ENCODE assay signal across 27 cellular contexts in genomic region chr7:34728156-34728555, GRCh38.
"Had no signal": no experiment of that assay in that cellular context is flagged by ENCODE, and none has a peak within 500 bp of the region (broad histone marks: within the 10 kb centered on the region; RNA-seq: fewer than 3 reads in every experiment).

No MANE protein-coding gene starts in this region.

- H3K27me3 Mint-ChIP-seq: activated CD4-positive, alpha-beta memory T cell treated with anti-CD3 and anti-CD28 coated beads for 36 hours; activated naive CD4-positive, alpha-beta T cell treated with anti-CD3 and anti-CD28 coated beads, Interleukin-2, amount 10 ng/mL, durations not matched to agents 7 days and 5 days; activated naive CD8-positive, alpha-beta T cell treated with anti-CD3 and anti-CD28 coated beads, Interleukin-2, amount 50 U/mL, for 24 hours had no signal

- H3K4me3 ChIP-seq: SJCRH30, SK-N-MC had no signal

- H3K4me3 Mint-ChIP-seq: activated CD4-positive, alpha-beta memory T cell treated with anti-CD3 and anti-CD28 coated beads for 36 hours; activated CD4-positive, alpha-beta T cell treated with anti-CD3 and anti-CD28 coated beads for 36 hours; activated naive CD4-positive, alpha-beta T cell treated with anti-CD3 and anti-CD28 coated beads, Interleukin-2, amount 10 ng/mL, durations not matched to agents 7 days and 5 days; activated naive CD8-positive, alpha-beta T cell; activated naive CD8-positive, alpha-beta T cell treated with anti-CD3 and anti-CD28 coated beads, Interleukin-2, amount 50 U/mL, for 24 hours; activated T-cell treated with anti-CD3 and anti-CD28 coated beads, Interleukin-2, amount 50 U/mL, for 4 hours; activated T-helper 1 cell treated with anti-CD3 and anti-CD28 coated beads, Interleukin-12 subunit alpha, Interleukin-12 subunit beta, Interleukin-2, Interleukin-4 antibody, amounts not matched to agents 30 ng/mL and 10 ng/mL and 1 ng/mL, durations not matched to agents 14 hours and 24 hours and 36 hours; brain had no signal

- DNase-seq: activated CD4-positive, alpha-beta memory T cell treated with anti-CD3 and anti-CD28 coated beads for 36 hours; activated CD4-positive, alpha-beta T cell treated with anti-CD3 and anti-CD28 coated beads for 36 hours; activated CD4-positive, alpha-beta T cell treated with anti-CD3 and anti-CD28 coated beads, Interleukin-2, amount 50 U/mL, for 1 hour; activated CD8-positive, alpha-beta memory T cell treated with anti-CD3 and anti-CD28 coated beads, Interleukin-2, amount 50 U/mL, for 4 hours; activated effector memory CD4-positive, alpha-beta T cell treated with Interleukin-2 at 50 U/mL for 16 hours; activated naive CD4-positive, alpha-beta T cell treated with anti-CD3 and anti-CD28 coated beads, Interleukin-2, amount 10 ng/mL, durations not matched to agents 7 days and 5 days; activated naive CD8-positive, alpha-beta T cell treated with anti-CD3 and anti-CD28 coated beads, Interleukin-2, amount 50 U/mL, for 24 hours; activated T-cell treated with anti-CD3 and anti-CD28 coated beads for 4 hours; activated T-cell treated with anti-CD3 and anti-CD28 coated beads, Interleukin-2, amount 50 U/mL, for 4 hours; anterior cingulate cortex; Karpas-422; KBM-7; NCI-H1417 treated with DMSO at 0.1 percent for 48 hours; NCI-H1930; NCI-H2081 treated with DMSO at 0.1 percent for 48 hours; NCI-H226; NCI-H446 treated with DMSO at 0.1 percent for 48 hours; NCI-H524; SHP77; SJCRH30; T1000; WERI-Rb-1 had no signal

- H3K9me3 ChIP-seq: SJCRH30 had no signal

- H3K27ac ChIP-seq: SJCRH30, SK-N-MC, WERI-Rb-1 had no signal

- ATAC-seq: activated CD4-positive, alpha-beta T cell treated with anti-CD3 and anti-CD28 coated beads for 36 hours; activated naive CD8-positive, alpha-beta T cell treated with anti-CD3 and anti-CD28 coated beads, Interleukin-2, amount 50 U/mL, for 24 hours; activated T-cell treated with anti-CD3 and anti-CD28 coated beads, Interleukin-2, amount 50 U/mL, for 4 hours; Panc1 had no signal

- H3K36me3 ChIP-seq: SJCRH30, WERI-Rb-1 had no signal

- H3K36me3 Mint-ChIP-seq: activated CD4-positive, alpha-beta memory T cell treated with anti-CD3 and anti-CD28 coated beads for 36 hours; activated naive CD4-positive, alpha-beta T cell treated with anti-CD3 and anti-CD28 coated beads, Interleukin-2, amount 10 ng/mL, durations not matched to agents 7 days and 5 days; activated naive CD8-positive, alpha-beta T cell; brain had no signal

- H3K9me3 Mint-ChIP-seq: activated CD4-positive, alpha-beta memory T cell treated with anti-CD3 and anti-CD28 coated beads for 36 hours; activated naive CD4-positive, alpha-beta T cell treated with anti-CD3 and anti-CD28 coated beads, Interleukin-2, amount 10 ng/mL, durations not matched to agents 7 days and 5 days; activated naive CD8-positive, alpha-beta T cell treated with anti-CD3 and anti-CD28 coated beads, Interleukin-2, amount 50 U/mL, for 24 hours; activated T-cell treated with anti-CD3 and anti-CD28 coated beads, Interleukin-2, amount 50 U/mL, for 4 hours; activated T-helper 1 cell treated with anti-CD3 and anti-CD28 coated beads, Interleukin-12 subunit alpha, Interleukin-12 subunit beta, Interleukin-2, Interleukin-4 antibody, amounts not matched to agents 30 ng/mL and 10 ng/mL and 1 ng/mL, durations not matched to agents 14 hours and 24 hours and 36 hours had no signal

- H3K4me1 ChIP-seq: SJCRH30 had no signal

- H3K27ac Mint-ChIP-seq: activated CD4-positive, alpha-beta memory T cell treated with anti-CD3 and anti-CD28 coated beads for 36 hours; activated CD4-positive, alpha-beta T cell treated with anti-CD3 and anti-CD28 coated beads for 36 hours; activated naive CD4-positive, alpha-beta T cell treated with anti-CD3 and anti-CD28 coated beads, Interleukin-2, amount 10 ng/mL, durations not matched to agents 7 days and 5 days; activated naive CD8-positive, alpha-beta T cell; activated naive CD8-positive, alpha-beta T cell treated with anti-CD3 and anti-CD28 coated beads, Interleukin-2, amount 50 U/mL, for 24 hours; activated T-helper 1 cell treated with anti-CD3 and anti-CD28 coated beads, Interleukin-12 subunit alpha, Interleukin-12 subunit beta, Interleukin-2, Interleukin-4 antibody, amounts not matched to agents 30 ng/mL and 10 ng/mL and 1 ng/mL, durations not matched to agents 14 hours and 24 hours and 36 hours had no signal
